24 cellular contexts compared by ENCODE assay signal in the genomic region with DNA sequence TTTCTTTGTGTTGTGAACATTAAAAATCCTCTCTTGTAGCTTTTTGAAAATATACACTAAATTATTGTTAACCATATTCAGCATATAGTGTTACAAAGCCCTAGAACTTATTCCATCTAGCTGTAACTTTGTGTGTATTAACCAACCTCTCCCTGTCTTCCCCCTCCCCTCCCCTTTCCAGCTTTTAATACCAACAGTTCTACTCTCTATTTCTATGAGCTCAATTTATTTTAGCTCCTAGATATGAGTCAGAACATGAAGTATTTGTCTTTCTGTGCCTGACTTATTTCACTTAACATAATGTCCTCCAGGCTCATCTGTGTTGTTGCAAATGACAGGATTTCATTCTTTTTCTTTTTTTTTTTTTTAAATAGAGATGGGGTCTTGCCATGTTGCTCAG.
"Had no signal": no experiment of that assay in that cellular context is flagged by ENCODE, and none has a peak within 500 bp of the region (broad histone marks: within the 10 kb centered on the region; RNA-seq: fewer than 3 reads in every experiment).

No MANE protein-coding gene starts in this region.

- H3K27ac Mint-ChIP-seq: activated B cell treated with CpG ODN at 0.5 μM for 24 hours; activated naive CD4-positive, alpha-beta T cell treated with anti-CD3 and anti-CD28 coated beads, Interleukin-2, amount 50 U/mL, for 72 hours; activated T-cell treated with anti-CD3 and anti-CD28 coated beads, Interleukin-2, amount 50 U/mL, for 72 hours; stimulated activated naive B cell treated with anti-CD40 and anti-IgM and Interleukin-4, amounts not matched to agents 10 μg/mL and 1 μg/mL and 100 μg/mL, for 72 hours; type B pancreatic cell had no signal

- H3K9me3 Mint-ChIP-seq: activated B cell treated with CpG ODN at 0.5 μM for 24 hours; activated naive CD4-positive, alpha-beta T cell treated with anti-CD3 and anti-CD28 coated beads, Interleukin-2, amount 50 U/mL, for 72 hours; activated T-cell treated with anti-CD3 and anti-CD28 coated beads, Interleukin-2, amount 50 U/mL, for 72 hours; naive thymus-derived CD8-positive, alpha-beta T cell; stimulated activated naive B cell treated with anti-CD40 and anti-IgM and Interleukin-4, amounts not matched to agents 10 μg/mL and 1 μg/mL and 100 μg/mL, for 72 hours; type B pancreatic cell had no signal

- H3K27me3 ChIP-seq: body of pancreas, esophagus squamous epithelium, gastrocnemius medialis had no signal

- H3K9me3 ChIP-seq: body of pancreas, esophagus squamous epithelium, gastrocnemius medialis had no signal

- H3K36me3 ChIP-seq: gastrocnemius medialis had no signal

- H3K27ac ChIP-seq: body of pancreas, coronary artery, esophagus squamous epithelium, gastrocnemius medialis, skin epidermis had no signal

- FAIRE-seq: endothelial cell of umbilical vein, TTC549 had no signal

- H3K4me3 Mint-ChIP-seq: activated B cell treated with CpG ODN at 0.5 μM for 24 hours; activated T-cell treated with anti-CD3 and anti-CD28 coated beads, Interleukin-2, amount 50 U/mL, for 72 hours; naive thymus-derived CD8-positive, alpha-beta T cell; stimulated activated naive B cell treated with anti-CD40 and anti-IgM and Interleukin-4, amounts not matched to agents 10 μg/mL and 1 μg/mL and 100 μg/mL, for 72 hours; type B pancreatic cell had no signal

- H3K27me3 Mint-ChIP-seq: activated B cell treated with CpG ODN at 0.5 μM for 24 hours; naive thymus-derived CD8-positive, alpha-beta T cell; stimulated activated naive B cell treated with anti-CD40 and anti-IgM and Interleukin-4, amounts not matched to agents 10 μg/mL and 1 μg/mL and 100 μg/mL, for 72 hours; type B pancreatic cell had no signal

- H3K4me3 ChIP-seq: body of pancreas, coronary artery, esophagus squamous epithelium, gastrocnemius medialis, skin epidermis had no signal

- DNase-seq: activated B cell treated with CpG ODN at 0.5 μM for 24 hours; activated CD4-positive, alpha-beta T cell treated with anti-CD3 and anti-CD28 coated beads for 48 hours; activated CD8-positive, alpha-beta memory T cell treated with anti-CD3 and anti-CD28 coated beads, Interleukin-2, amount 50 U/mL, for 48 hours; activated gamma-delta T cell; activated T-cell treated with anti-CD3 and anti-CD28 coated beads, Interleukin-2, amount 50 U/mL, for 72 hours; amniotic stem cell; body of pancreas; caudate nucleus; esophagus squamous epithelium; gastrocnemius medialis; mesenchymal stem cell; naive thymus-derived CD8-positive, alpha-beta T cell; posterior cingulate gyrus; stimulated activated CD4-positive, alpha-beta T cell treated with anti-CD3 and anti-CD28 coated beads, Interleukin-15, amount 100 ng/mL, for 24 hours; stimulated activated CD4-positive, alpha-beta T cell treated with anti-CD3 and anti-CD28 coated beads, Interleukin-4, amount 100 ng/mL, for 1 hour; stimulated activated naive B cell treated with anti-CD40 and anti-IgM and Interleukin-4, amounts not matched to agents 10 μg/mL and 1 μg/mL and 100 μg/mL, for 72 hours; substantia nigra; T-helper 2 cell had no signal
